Comparison of ENCODE assay signal across 8 cellular contexts in the genomic region with DNA sequence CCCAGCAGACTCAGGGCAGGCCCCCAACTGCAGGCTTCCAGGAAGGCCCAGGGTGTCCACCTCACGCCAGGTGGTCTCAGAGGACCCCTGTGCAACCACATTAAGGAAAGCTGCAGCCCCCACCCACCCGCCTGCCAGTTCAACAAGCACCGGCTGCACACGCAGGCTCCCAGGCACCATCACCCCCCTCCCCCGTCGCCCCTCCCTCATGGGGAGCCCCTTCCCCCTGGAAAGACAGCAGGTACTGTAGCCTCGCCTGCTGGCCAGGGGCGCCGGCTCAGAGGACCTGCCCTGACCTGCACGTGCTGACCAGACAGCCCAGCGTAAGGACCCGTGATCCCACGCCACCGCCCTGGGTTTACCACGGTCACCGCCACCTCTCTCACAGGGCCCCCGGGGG. TPM values are rescaled to one million over a fixed set of nuclear protein-coding genes. Genes with fewer than 3 reads are reported as not detected.
DNase-seq lines count a peak whose midpoint lies in the region; ATAC-seq, FAIRE-seq and TF ChIP-seq lines count a peak whose summit lies in the region.
"Not testable (repeated sequence)": the region's sequence is repeated elsewhere in the genome, so short reads cannot be mapped to it uniquely, and the experiment has no call there.
"Had no signal": no experiment of that assay in that cellular context is flagged by ENCODE, and none has a peak within 500 bp of the region (broad histone marks: within the 10 kb centered on the region; RNA-seq: fewer than 3 reads in every experiment).

No MANE protein-coding gene starts in this region.

- not testable (repeated sequence) for H3K9me3 Mint-ChIP-seq in activated CD4-positive, alpha-beta memory T cell treated with anti-CD3 and anti-CD28 coated beads for 36 hours; stimulated activated memory B cell treated with anti-CD40 and anti-IgM and Interleukin-4, amounts not matched to agents 10 μg/mL and 1 μg/mL and 100 μg/mL, for 72 hours

- CTCF ChIA-PET in activated CD4-positive, alpha-beta memory T cell treated with anti-CD3 and anti-CD28 coated beads for 36 hours (lab: Charles Lee) = interaction anchor here (1.6 to 2.3 kb wide), 3 partner anchors 9 to 120 kb away, joined by 5 to 17 read pairs (median 6); partner anchors contain the start of genes PPDPF and PTK6
- CTCF ChIA-PET in endothelial cell of umbilical vein (lab: Charles Lee) = interaction anchor here (1.8 kb wide), 2 partner anchors 18 to 70 kb away, joined by 4 to 8 read pairs; partner anchors contain the start of gene RTEL1

- TF ChIP-seq CTCF in OCI-LY3 (IDR thresholded peaks at IDR 0.05; ENCODE audit: low read depth, low read length); endothelial cell of umbilical vein (IDR thresholded peaks at IDR 0.05; ENCODE audit: extremely low read depth in 1 of 2, insufficient read depth in 1 of 2, low read depth in 1 of 2, low read length in 2 of 2); mucosa of descending colon (IDR thresholded peaks at IDR 0.05): not testable (repeated sequence)

- not testable (repeated sequence) for H4K20me1 ChIP-seq in OCI-LY3 (ENCODE audit: insufficient read depth, low read length); endothelial cell of umbilical vein (replicated peaks; ENCODE audit: control insufficient read depth, extremely low read depth, insufficient read depth, low read length)

- peak; percentile 40 for DNase-seq in activated CD4-positive, alpha-beta memory T cell treated with anti-CD3 and anti-CD28 coated beads for 36 hours
- DNase-seq in activated naive CD4-positive, alpha-beta T cell treated with Interleukin-2 at 50 U/mL for 16 hours = peak; percentile 16
- not testable (repeated sequence) for DNase-seq in endothelial cell of umbilical vein (ENCODE audit: low read depth, low spot score)
- DNase-seq in mucosa of descending colon = peak in 2 of 3 donors; percentile 55 to 79

- peak overlapping the region; percentile 63 for H3K4me2 ChIP-seq in OCI-LY3 (ENCODE audit: low read length)
- not testable (repeated sequence) for H3K4me2 ChIP-seq in endothelial cell of umbilical vein (ENCODE audit: insufficient read depth, low read length)

- not testable (repeated sequence) for TF ChIP-seq POLR2A in endothelial cell of umbilical vein (IDR thresholded peaks at IDR 0.05; ENCODE audit: low read depth, low read length)

- not testable (repeated sequence) for ATAC-seq in mucosa of descending colon; stimulated activated memory B cell treated with anti-CD40 and anti-IgM and Interleukin-4, amounts not matched to agents 10 μg/mL and 1 μg/mL and 100 μg/mL, for 72 hours

- peak; percentile 12 for FAIRE-seq in endothelial cell of umbilical vein (lab: Jason Lieb, UNC)

- BruUV-seq in endothelial cell of umbilical vein (replicated peaks; lab: Mats Ljungman, UMichigan) = not testable (repeated sequence)

- peaks cover 17% of the 10 kb centered on the region for H3K4me1 ChIP-seq in OCI-LY3 (ENCODE audit: low read length)
- not testable (repeated sequence) for H3K4me1 ChIP-seq in endothelial cell of umbilical vein (ENCODE audit: control insufficient read depth, extremely low read depth, insufficient read depth, low read length); mucosa of descending colon (ENCODE audit: low read depth)

- H3K27me3 ChIP-seq in OCI-LY3 (ENCODE audit: low read depth, low read length) = peaks cover 12% of the 10 kb centered on the region
- H3K27me3 ChIP-seq in endothelial cell of umbilical vein (ENCODE audit: control insufficient read depth in 2 of 2, insufficient read depth in 2 of 2, low read length in 2 of 2) = not testable (repeated sequence)

- dilution Hi-C loops in endothelial cell of umbilical vein (cut with MboI; ENCODE audit: extremely low pct_ligation_motif_present, low sequenced_read_pairs) = not testable (repeated sequence)

- H3K79me2 ChIP-seq in OCI-LY3 (ENCODE audit: low read length); endothelial cell of umbilical vein (ENCODE audit: control insufficient read depth, insufficient read depth, low read length): not testable (repeated sequence)

- peak overlapping the region; percentile 73 for H3K27ac Mint-ChIP-seq in activated CD4-positive, alpha-beta memory T cell treated with anti-CD3 and anti-CD28 coated beads for 36 hours
- peak overlapping the region; percentile 94 for H3K27ac Mint-ChIP-seq in stimulated activated memory B cell treated with anti-CD40 and anti-IgM and Interleukin-4, amounts not matched to agents 10 μg/mL and 1 μg/mL and 100 μg/mL, for 72 hours

- H3K9me3 ChIP-seq in OCI-LY3 (ENCODE audit: insufficient read depth, low read length); endothelial cell of umbilical vein (replicated peaks; ENCODE audit: control insufficient read depth, insufficient read depth, low read length); mucosa of descending colon: not testable (repeated sequence)

- H3K4me3 Mint-ChIP-seq in activated CD4-positive, alpha-beta memory T cell treated with anti-CD3 and anti-CD28 coated beads for 36 hours = peak overlapping the region; percentile 90
- peak overlapping the region; percentile 91 for H3K4me3 Mint-ChIP-seq in stimulated activated memory B cell treated with anti-CD40 and anti-IgM and Interleukin-4, amounts not matched to agents 10 μg/mL and 1 μg/mL and 100 μg/mL, for 72 hours

- H3K36me3 Mint-ChIP-seq in activated CD4-positive, alpha-beta memory T cell treated with anti-CD3 and anti-CD28 coated beads for 36 hours; stimulated activated memory B cell treated with anti-CD40 and anti-IgM and Interleukin-4, amounts not matched to agents 10 μg/mL and 1 μg/mL and 100 μg/mL, for 72 hours: not testable (repeated sequence)

- not testable (repeated sequence) for H3K27ac ChIP-seq in OCI-LY3 (ENCODE audit: low read length); endothelial cell of umbilical vein (ENCODE audit: insufficient read depth, low read depth, low read length)

- not testable (repeated sequence) for H3K36me3 ChIP-seq in OCI-LY3 (replicated peaks; ENCODE audit: low read depth, low read length); endothelial cell of umbilical vein (ENCODE audit: control insufficient read depth in 2 of 2, extremely low read depth in 1 of 2, insufficient read depth in 2 of 2, low read length in 2 of 2); mucosa of descending colon (ENCODE audit: low read depth)

- not testable (repeated sequence) for H3K9me1 ChIP-seq in endothelial cell of umbilical vein (replicated peaks; ENCODE audit: control insufficient read depth, extremely low read depth, insufficient read depth, low read length)

- not testable (repeated sequence) for H3K27me3 Mint-ChIP-seq in activated CD4-positive, alpha-beta memory T cell treated with anti-CD3 and anti-CD28 coated beads for 36 hours; stimulated activated memory B cell treated with anti-CD40 and anti-IgM and Interleukin-4, amounts not matched to agents 10 μg/mL and 1 μg/mL and 100 μg/mL, for 72 hours

- peaks cover 30% of the 10 kb centered on the region for H3K4me1 Mint-ChIP-seq in activated CD4-positive, alpha-beta memory T cell treated with anti-CD3 and anti-CD28 coated beads for 36 hours (ENCODE audit: low read depth)
- peaks cover 51% of the 10 kb centered on the region for H3K4me1 Mint-ChIP-seq in stimulated activated memory B cell treated with anti-CD40 and anti-IgM and Interleukin-4, amounts not matched to agents 10 μg/mL and 1 μg/mL and 100 μg/mL, for 72 hours

- peak overlapping the region; percentile 47; the same call in 1 of the 2 replicates for H3K9ac ChIP-seq in OCI-LY3 (ENCODE audit: low read length)
- not testable (repeated sequence) for H3K9ac ChIP-seq in endothelial cell of umbilical vein (replicated peaks; ENCODE audit: extremely low read depth, insufficient read depth, low read length)

- POLR2A ChIA-PET in activated CD4-positive, alpha-beta memory T cell treated with anti-CD3 and anti-CD28 coated beads for 36 hours (lab: Charles Lee) = interaction anchor here (1.9 to 2.3 kb wide), 2 partner anchors 13 to 14 kb away, joined by 10 to 30 read pairs; partner anchors contain the start of gene GMEB2
- POLR2A ChIA-PET in endothelial cell of umbilical vein (lab: Charles Lee) = interaction anchor here (0.9 to 1.4 kb wide), 2 partner anchors 9 to 14 kb away, joined by 4 to 5 read pairs; partner anchors contain the start of gene GMEB2

- H3K4me3 ChIP-seq in GM08714 (ENCODE audit: low read length) (peak overlapping the region; percentile 15; the same call in 1 of the 2 replicates), OCI-LY3 (ENCODE audit: low read length) (peak overlapping the region; percentile 73)
- H3K4me3 ChIP-seq in endothelial cell of umbilical vein (replicated peaks in 1 of 3; ENCODE audit: insufficient read depth in 1 of 3, low read depth in 1 of 3, low read length in 3 of 3); mucosa of descending colon: not testable (repeated sequence)

- intact Hi-C loops in activated CD4-positive, alpha-beta memory T cell treated with anti-CD3 and anti-CD28 coated beads for 36 hours (cut with micrococcal nuclease); endothelial cell of umbilical vein (cut with micrococcal nuclease); mucosa of descending colon (cut with DNase I, micrococcal nuclease): not testable (repeated sequence)

- not testable (repeated sequence) for H2AFZ ChIP-seq in OCI-LY3 (ENCODE audit: low read depth, low read length); endothelial cell of umbilical vein (ENCODE audit: low read depth, low read length)

RNA-seq across cellular contexts. Expression of gene STMN3, which starts 12.5 kb away (rescaled TPM):
- total RNA-seq in activated CD4-positive, alpha-beta memory T cell treated with anti-CD3 and anti-CD28 coated beads for 36 hours = 10 to 100 TPM; 17.3 to 18.0 TPM
- total RNA-seq in endothelial cell of umbilical vein = 1.7 and 1.8 TPM in 2 replicates
- polyA plus RNA-seq in endothelial cell of umbilical vein = 4.7 and 8.4 TPM in 2 replicates
- polyA plus RNA-seq in endothelial cell of umbilical vein (2011; cell fraction: cytosol; rRNA removed) = 4.4 and 6.7 TPM in 2 replicates
- polyA plus RNA-seq in endothelial cell of umbilical vein (2011; cell fraction: nucleus; rRNA removed) = 7.3 and 9.2 TPM in 2 replicates
- polyA plus RNA-seq in endothelial cell of umbilical vein (2012) = 10.3 and 30.0 TPM in 2 replicates
- 2.0 and 2.2 TPM in 2 replicates for polyA minus RNA-seq in endothelial cell of umbilical vein
- not detected for polyA minus RNA-seq in endothelial cell of umbilical vein (2011; cell fraction: cytosol; rRNA and poly(A)+ RNA removed)
- 0.58 and 1.3 TPM in 2 replicates for polyA minus RNA-seq in endothelial cell of umbilical vein (2011; cell fraction: nucleus; rRNA and poly(A)+ RNA removed)
- 10 to 100 TPM in 1 of 3 donors, 1 to 10 TPM in 2; 2.7 to 19.7 (median 6.7) TPM for total RNA-seq in mucosa of descending colon

RNA-seq across cellular contexts. Expression of gene GMEB2, which starts 13.8 kb away (rescaled TPM):
- 10 to 100 TPM; 13.6 to 14.0 TPM for total RNA-seq in activated CD4-positive, alpha-beta memory T cell treated with anti-CD3 and anti-CD28 coated beads for 36 hours
- total RNA-seq in endothelial cell of umbilical vein = 12.1 and 14.1 TPM in 2 replicates
- 12.7 and 13.4 TPM in 2 replicates for polyA plus RNA-seq in endothelial cell of umbilical vein
- polyA plus RNA-seq in endothelial cell of umbilical vein (2011; cell fraction: cytosol; rRNA removed) = 9.6 and 11.3 TPM in 2 replicates
- 14.4 and 14.8 TPM in 2 replicates for polyA plus RNA-seq in endothelial cell of umbilical vein (2011; cell fraction: nucleus; rRNA removed)
- 6.2 and 8.2 TPM in 2 replicates for polyA plus RNA-seq in endothelial cell of umbilical vein (2012)
- polyA minus RNA-seq in endothelial cell of umbilical vein = 8.6 and 10.4 TPM in 2 replicates
- 8.4 TPM for polyA minus RNA-seq in endothelial cell of umbilical vein (2011; cell fraction: cytosol; rRNA and poly(A)+ RNA removed)
- 6.0 and 6.2 TPM in 2 replicates for polyA minus RNA-seq in endothelial cell of umbilical vein (2011; cell fraction: nucleus; rRNA and poly(A)+ RNA removed)
- total RNA-seq in mucosa of descending colon = 10 to 100 TPM; 10.3 to 12.8 (median 11.4) TPM

RNA-seq across cellular contexts. Expression of gene RTEL1, which starts 17.4 kb away (rescaled TPM):
- 10 to 100 TPM; 38.0 to 38.3 TPM for total RNA-seq in activated CD4-positive, alpha-beta memory T cell treated with anti-CD3 and anti-CD28 coated beads for 36 hours
- total RNA-seq in endothelial cell of umbilical vein (38.6 and 44.9 TPM in 2 replicates), mucosa of descending colon (10 to 100 TPM; 23.5 to 42.8 (median 34.2) TPM)
- 17.0 and 20.6 TPM in 2 replicates for polyA plus RNA-seq in endothelial cell of umbilical vein
- polyA plus RNA-seq in endothelial cell of umbilical vein (2011; cell fraction: cytosol; rRNA removed) = 8.4 and 10.6 TPM in 2 replicates
- polyA plus RNA-seq in endothelial cell of umbilical vein (2011; cell fraction: nucleus; rRNA removed) = 206 and 223 TPM in 2 replicates
- 14.0 and 23.2 TPM in 2 replicates for polyA plus RNA-seq in endothelial cell of umbilical vein (2012)
- polyA minus RNA-seq in endothelial cell of umbilical vein = 53.6 and 72.9 TPM in 2 replicates
- 11.4 TPM for polyA minus RNA-seq in endothelial cell of umbilical vein (2011; cell fraction: cytosol; rRNA and poly(A)+ RNA removed)
- 67.0 and 69.2 TPM in 2 replicates for polyA minus RNA-seq in endothelial cell of umbilical vein (2011; cell fraction: nucleus; rRNA and poly(A)+ RNA removed)

RNA-seq across cellular contexts. Expression of gene TNFRSF6B, which starts 55.8 kb away (rescaled TPM):
- not detected for total RNA-seq in activated CD4-positive, alpha-beta memory T cell treated with anti-CD3 and anti-CD28 coated beads for 36 hours
- 0.69 TPM in 1 of 2 replicates, not detected in the other for total RNA-seq in endothelial cell of umbilical vein
- polyA plus RNA-seq in endothelial cell of umbilical vein = 11.3 and 20.6 TPM in 2 replicates
- polyA plus RNA-seq in endothelial cell of umbilical vein (2011; cell fraction: cytosol; rRNA removed) = 3.6 and 9.3 TPM in 2 replicates
- polyA plus RNA-seq in endothelial cell of umbilical vein (2011; cell fraction: nucleus; rRNA removed) = not detected in 2 replicates
- 2.4 and 7.0 TPM in 2 replicates for polyA plus RNA-seq in endothelial cell of umbilical vein (2012)
- 0.34 and 2.6 TPM in 2 replicates for polyA minus RNA-seq in endothelial cell of umbilical vein
- not detected for polyA minus RNA-seq in endothelial cell of umbilical vein (2011; cell fraction: cytosol; rRNA and poly(A)+ RNA removed)
- not detected in 2 replicates for polyA minus RNA-seq in endothelial cell of umbilical vein (2011; cell fraction: nucleus; rRNA and poly(A)+ RNA removed)
- 10 to 100 TPM in 1 of 3 donors, not detected in 2; 19.7 TPM for total RNA-seq in mucosa of descending colon
- total RNA-seq: Caco-2 had no signal
